8 cellular contexts compared by ENCODE assay signal in genomic region chr13:45417790-45418534, GRCh38. TPM values are rescaled to one million over a fixed set of nuclear protein-coding genes. Genes with fewer than 3 reads are reported as not detected.
DNase-seq lines count a peak whose midpoint lies in the region; ATAC-seq and TF ChIP-seq lines count a peak whose summit lies in the region.

Gene SLC25A30, minus strand, starts transcription at chr13:45418373. Its CDS starts 6,948 bp downstream, at chr13:45411425.

- H3K79me2 ChIP-seq in KMS-11 (ENCODE audit: insufficient read depth, low read depth), result no peaks in the 10 kb centered on the region

- H3K9ac ChIP-seq in KMS-11, result peak within 1 kb of the TSS; percentile 65; the same call in 1 of the 2 replicates

- peak within 1 kb of the TSS; percentile 93 for H3K4me2 ChIP-seq in KMS-11

- peak; percentile 92 for ATAC-seq in GM21723 (IDR thresholded peaks at IDR 0.05; ENCODE audit: unreplicated experiment)
- peak; percentile 96 for ATAC-seq in activated T-helper 17 cell treated with anti-CD3 and anti-CD28 coated beads, Interleukin-2, amount 50 U/mL, for 72 hours (replicated peaks)
- ATAC-seq in naive thymus-derived CD8-positive, alpha-beta T cell, result peak; percentile 89

- H3K27ac ChIP-seq in KMS-11, result peak within 1 kb of the TSS; percentile 57
- H3K27ac ChIP-seq in RWPE1, result peak within 1 kb of the TSS; percentile 92

- no peaks in the 10 kb centered on the region for H3K9me3 Mint-ChIP-seq in activated T-helper 17 cell treated with anti-CD3 and anti-CD28 coated beads, Interleukin-2, amount 50 U/mL, for 72 hours
- no peaks in the 10 kb centered on the region for H3K9me3 Mint-ChIP-seq in naive thymus-derived CD8-positive, alpha-beta T cell

- no peaks in the 10 kb centered on the region for H4K20me1 ChIP-seq in KMS-11 (ENCODE audit: insufficient read depth)

- CTCF ChIA-PET in RWPE1 (lab: Yijun Ruan, JAX), result interaction anchor here (0.6 kb wide), 2 partner anchors 46 to 635 kb away, joined by 3 to 4 read pairs; partner anchors contain the start of gene ZC3H13

- H3K4me3 ChIP-seq in KMS-11 (IDR thresholded peaks at IDR 0.05; ENCODE audit: insufficient read depth, low read depth, low read length) (no peak within 1 kb of the TSS), fibroblast of mammary gland (ENCODE audit: control insufficient read depth, low read depth, low read length) (peak within 1 kb of the TSS; percentile 78)

- H3K27ac Mint-ChIP-seq in activated T-helper 17 cell treated with anti-CD3 and anti-CD28 coated beads, Interleukin-2, amount 50 U/mL, for 72 hours, result peak within 1 kb of the TSS; percentile 98
- H3K27ac Mint-ChIP-seq in naive thymus-derived CD8-positive, alpha-beta T cell, result peak within 1 kb of the TSS; percentile 90 to 98 (median 96)

- H2AFZ ChIP-seq in KMS-11 (ENCODE audit: low read depth), result peak within 1 kb of the TSS; percentile 61

- peak; percentile 80 for DNase-seq in DMS79 (lab: John Stamatoyannopoulos, UW)
- DNase-seq in RWPE1 (ENCODE audit: low spot score), result peak; percentile 79
- peak; percentile 80 for DNase-seq in fibroblast of mammary gland (ENCODE audit: low read depth)
- DNase-seq in naive thymus-derived CD8-positive, alpha-beta T cell, result peak; percentile 87 to 95 (median 90)
- DNase-seq in stimulated activated naive CD4-positive, alpha-beta T cell (lab: John Stamatoyannopoulos, UW), result peak; percentile 82 to 92 (median 87)

- H3K36me3 Mint-ChIP-seq in activated T-helper 17 cell treated with anti-CD3 and anti-CD28 coated beads, Interleukin-2, amount 50 U/mL, for 72 hours (ENCODE audit: low read depth), result peaks cover 7% of the 10 kb centered on the region
- H3K36me3 Mint-ChIP-seq in naive thymus-derived CD8-positive, alpha-beta T cell, result peaks cover 0 to 2% (median 0%) of the 10 kb centered on the region in 3 donors

- peaks cover 16% of the 10 kb centered on the region for H3K4me1 Mint-ChIP-seq in activated T-helper 17 cell treated with anti-CD3 and anti-CD28 coated beads, Interleukin-2, amount 50 U/mL, for 72 hours
- peaks cover 15 to 35% (median 25%) of the 10 kb centered on the region in 4 donors for H3K4me1 Mint-ChIP-seq in naive thymus-derived CD8-positive, alpha-beta T cell

- no peaks in the 10 kb centered on the region for H3K36me3 ChIP-seq in KMS-11 (ENCODE audit: insufficient read depth)

- no peaks in the 10 kb centered on the region for H3K27me3 Mint-ChIP-seq in activated T-helper 17 cell treated with anti-CD3 and anti-CD28 coated beads, Interleukin-2, amount 50 U/mL, for 72 hours
- H3K27me3 Mint-ChIP-seq in naive thymus-derived CD8-positive, alpha-beta T cell, result no peaks in the 10 kb centered on the region

- H3K4me1 ChIP-seq in KMS-11 (ENCODE audit: low read depth, poor library complexity, severe bottlenecking), result no peaks in the 10 kb centered on the region

- H3K27me3 ChIP-seq in KMS-11 (ENCODE audit: insufficient read depth, low read depth), result no peaks in the 10 kb centered on the region

- no peak for TF ChIP-seq CTCF in KMS-11 (conservative IDR thresholded peaks at IDR 0.05; ENCODE audit: low read depth, low read length)
- no peak for TF ChIP-seq CTCF in RWPE1 (conservative IDR thresholded peaks at IDR 0.05; ENCODE audit: low read depth)
- TF ChIP-seq CTCF in fibroblast of mammary gland (conservative IDR thresholded peaks at IDR 0.05; ENCODE audit: control insufficient read depth, insufficient read depth, low read depth, low read length), result no peak

- peak within 1 kb of the TSS; percentile 99 for H3K4me3 Mint-ChIP-seq in activated T-helper 17 cell treated with anti-CD3 and anti-CD28 coated beads, Interleukin-2, amount 50 U/mL, for 72 hours
- peak within 1 kb of the TSS; percentile 91 to 99 (median 98) for H3K4me3 Mint-ChIP-seq in naive thymus-derived CD8-positive, alpha-beta T cell

- POLR2A ChIA-PET in RWPE1 (lab: Yijun Ruan, JAX; ENCODE audit: low non-redundant PET), result interaction anchor here (0.6 to 0.7 kb wide), 3 partner anchors 68 to 340 kb away, joined by 4 to 6 read pairs (median 5); no protein-coding TSS in a partner anchor
- POLR2A ChIA-PET in naive thymus-derived CD8-positive, alpha-beta T cell (lab: Charles Lee), result interaction anchor here (0.6 to 4.0 kb wide), 12 partner anchors 11 to 298 kb away, joined by 3 to 43 read pairs (median 5); partner anchors contain the start of genes COG3, GTF2F2 and TPT1

RNA-seq across cellular contexts. Expression of gene SLC25A30, which starts in this region (rescaled TPM):
- total RNA-seq in activated T-helper 17 cell treated with anti-CD3 and anti-CD28 coated beads, Interleukin-2, amount 50 U/mL, for 72 hours, result 10 to 100 TPM; 13.6 to 20.5 TPM
- 10 to 100 TPM; 22.0 to 25.8 TPM for total RNA-seq in naive thymus-derived CD8-positive, alpha-beta T cell
- 1 to 10 TPM; 1.2 to 1.9 (median 1.8) TPM for polyA plus RNA-seq in naive thymus-derived CD8-positive, alpha-beta T cell
